In the genomic region with DNA sequence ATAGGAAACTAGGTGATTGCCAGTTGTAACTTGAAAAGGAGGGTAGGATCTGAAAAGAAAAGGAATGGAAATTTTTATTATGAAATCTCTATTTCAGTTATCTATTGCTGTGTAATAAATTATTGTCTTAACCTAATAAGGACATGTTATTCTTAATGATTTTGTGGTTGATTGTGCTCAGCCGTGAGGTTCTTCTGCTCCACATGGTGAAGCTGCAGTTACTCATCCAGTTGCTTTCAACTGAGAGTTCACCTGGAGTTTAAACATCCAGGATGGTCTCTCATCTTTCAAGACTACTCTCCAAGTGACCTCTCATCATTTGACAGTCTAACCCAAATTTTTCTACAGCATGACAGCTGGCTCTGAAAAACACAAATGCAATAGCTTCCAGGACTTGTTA, we compare ENCODE assay signal across 28 cellular contexts.
"Had no signal": no experiment of that assay in that cellular context is flagged by ENCODE, and none has a peak within 500 bp of the region (broad histone marks: within the 10 kb centered on the region; RNA-seq: fewer than 3 reads in every experiment).

No MANE protein-coding gene starts in this region.

- H3K4me3 ChIP-seq: neural progenitor cell, ovary, psoas muscle, skin epidermis, smooth muscle cell, stomach, thoracic aorta, thyroid gland, tibial nerve, upper lobe of left lung, vagina had no signal

- H3K4me2 ChIP-seq: neural progenitor cell, smooth muscle cell had no signal

- H3K4me3 Mint-ChIP-seq: natural killer cell; nephron; neural progenitor cell; stimulated activated effector memory CD8-positive, alpha-beta T cell treated with anti-CD3 and anti-CD28 coated beads, Interleukin-12 subunit alpha, Interleukin-12 subunit beta, amount 100 ng/mL, for 72 hours; stimulated activated naive B cell treated with anti-CD40 and anti-IgM and Interleukin-4, amounts not matched to agents 10 μg/mL and 1 μg/mL and 100 μg/mL, for 72 hours; stimulated activated naive CD8-positive, alpha-beta T cell treated with anti-CD3 and anti-CD28 coated beads, Interleukin-15, Interleukin-2, amounts not matched to agents 100 ng/mL and 50 ng/mL, for 24 hours had no signal

- H3K27me3 ChIP-seq: neural progenitor cell, ovary, thyroid gland, tibial nerve, upper lobe of left lung, vagina had no signal

- H3K9me3 Mint-ChIP-seq: natural killer cell; neural progenitor cell; stimulated activated effector memory CD8-positive, alpha-beta T cell treated with anti-CD3 and anti-CD28 coated beads, Interleukin-12 subunit alpha, Interleukin-12 subunit beta, amount 100 ng/mL, for 72 hours; stimulated activated naive B cell treated with anti-CD40 and anti-IgM and Interleukin-4, amounts not matched to agents 10 μg/mL and 1 μg/mL and 100 μg/mL, for 72 hours; stimulated activated naive CD8-positive, alpha-beta T cell treated with anti-CD3 and anti-CD28 coated beads, Interleukin-15, Interleukin-2, amounts not matched to agents 100 ng/mL and 50 ng/mL, for 24 hours had no signal

- H3K36me3 Mint-ChIP-seq: natural killer cell; neural progenitor cell; stimulated activated effector memory CD8-positive, alpha-beta T cell treated with anti-CD3 and anti-CD28 coated beads, Interleukin-12 subunit alpha, Interleukin-12 subunit beta, amount 100 ng/mL, for 72 hours; stimulated activated naive B cell treated with anti-CD40 and anti-IgM and Interleukin-4, amounts not matched to agents 10 μg/mL and 1 μg/mL and 100 μg/mL, for 72 hours had no signal

- H3K9me3 ChIP-seq: psoas muscle, thyroid gland, vagina had no signal

- H3K36me3 ChIP-seq: neural progenitor cell, ovary, stomach, thoracic aorta, thyroid gland, tibial nerve, upper lobe of left lung, vagina had no signal

- H3K4me1 ChIP-seq: neural progenitor cell, parathyroid adenoma, psoas muscle, stomach, thyroid gland, upper lobe of left lung, vagina had no signal

- H3K4me1 Mint-ChIP-seq: natural killer cell; nephron; neural progenitor cell; stimulated activated effector memory CD8-positive, alpha-beta T cell treated with anti-CD3 and anti-CD28 coated beads, Interleukin-12 subunit alpha, Interleukin-12 subunit beta, amount 100 ng/mL, for 72 hours had no signal

- ATAC-seq: natural killer cell; psoas muscle; right cardiac atrium; sciatic nerve; stimulated activated effector memory CD8-positive, alpha-beta T cell treated with anti-CD3 and anti-CD28 coated beads, Interleukin-12 subunit alpha, Interleukin-12 subunit beta, amount 100 ng/mL, for 72 hours; stimulated activated naive B cell treated with anti-CD40 and anti-IgM and Interleukin-4, amounts not matched to agents 10 μg/mL and 1 μg/mL and 100 μg/mL, for 72 hours had no signal

- H3K27ac ChIP-seq: neural progenitor cell, ovary, parathyroid adenoma, psoas muscle, skin epidermis, stomach, thoracic aorta, thyroid gland, tibial nerve, upper lobe of left lung, vagina had no signal

- H2AFZ ChIP-seq: neural progenitor cell, parathyroid adenoma had no signal

- DNase-seq: natural killer cell; occipital lobe; ovary; posterior cingulate gyrus; psoas muscle; right cardiac atrium; stimulated activated CD4-positive, alpha-beta T cell treated with anti-CD3 and anti-CD28 coated beads, Interleukin-15, amount 100 ng/mL, for 24 hours; stimulated activated CD4-positive, alpha-beta T cell treated with anti-CD3 and anti-CD28 coated beads, Interleukin-2, amount 100 ng/mL, for 24 hours; stimulated activated CD4-positive, alpha-beta T cell treated with anti-CD3 and anti-CD28 coated beads, Interleukin-2, amount 100 ng/mL, for 48 hours; stimulated activated CD4-positive, alpha-beta T cell treated with anti-CD3 and anti-CD28 coated beads, Interleukin-4, amount 100 ng/mL, for 24 hours; stimulated activated naive B cell treated with anti-CD40 and anti-IgM and Interleukin-4, amounts not matched to agents 10 μg/mL and 1 μg/mL and 100 μg/mL, for 72 hours; stimulated activated naive CD4-positive, alpha-beta T cell treated with Interleukin-2 at 50 U/mL for 16 hours; stomach; thyroid gland; trophoblast cell; upper lobe of left lung had no signal

- H3K79me2 ChIP-seq: parathyroid adenoma had no signal

- H3K27ac Mint-ChIP-seq: natural killer cell; nephron; neural progenitor cell; progenitor cell of endocrine pancreas; stimulated activated effector memory CD8-positive, alpha-beta T cell treated with anti-CD3 and anti-CD28 coated beads, Interleukin-12 subunit alpha, Interleukin-12 subunit beta, amount 100 ng/mL, for 72 hours; stimulated activated naive B cell treated with anti-CD40 and anti-IgM and Interleukin-4, amounts not matched to agents 10 μg/mL and 1 μg/mL and 100 μg/mL, for 72 hours; stimulated activated naive CD8-positive, alpha-beta T cell treated with anti-CD3 and anti-CD28 coated beads, Interleukin-15, Interleukin-2, amounts not matched to agents 100 ng/mL and 50 ng/mL, for 24 hours had no signal
